10 cellular contexts compared by ENCODE assay signal in the genomic region with DNA sequence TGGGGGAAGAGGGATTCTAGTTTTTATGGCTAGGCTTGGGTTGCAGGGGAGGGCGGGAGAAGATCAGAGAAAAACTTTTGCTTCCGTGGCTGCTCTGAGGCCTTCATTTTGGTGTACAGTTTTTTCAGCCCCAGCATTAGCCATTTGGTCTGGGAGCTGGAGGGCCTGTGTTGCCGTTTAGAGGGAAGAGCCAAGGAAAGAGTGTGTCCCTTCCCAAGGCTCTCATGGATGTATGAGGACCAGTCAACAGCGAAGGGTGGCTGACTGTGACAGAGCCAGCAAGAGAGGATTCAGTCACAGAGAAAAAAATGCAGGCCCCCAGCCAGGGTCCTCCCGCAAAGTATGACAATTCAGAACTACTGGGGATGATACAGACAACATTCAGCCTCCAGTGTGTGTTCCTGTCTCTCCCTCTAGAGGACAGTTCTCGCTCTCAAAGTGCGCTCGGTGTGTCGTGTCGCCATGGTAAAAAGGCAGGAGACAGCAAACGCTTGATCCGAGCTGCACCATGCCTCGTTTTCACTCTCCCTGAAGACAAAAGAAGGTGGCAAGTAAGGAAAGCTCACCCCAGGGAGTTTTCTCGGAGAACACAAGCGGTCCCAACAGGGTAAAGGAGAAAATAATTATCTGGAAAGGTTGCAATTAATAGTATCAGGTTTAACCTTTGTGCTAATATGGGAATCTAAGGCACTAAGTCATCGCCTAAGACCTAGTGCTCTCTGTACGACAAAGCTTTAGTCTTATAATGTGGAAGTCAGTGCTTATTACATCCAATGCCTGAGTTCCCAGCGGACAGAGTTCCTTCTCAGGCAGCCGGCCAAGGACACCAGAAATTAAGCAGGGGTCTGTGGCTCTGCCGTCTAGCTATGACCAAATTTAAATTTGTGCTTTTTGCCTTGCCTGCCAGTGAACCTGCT.
DNase-seq lines count a peak whose midpoint lies in the region; ATAC-seq and TF ChIP-seq lines count a peak whose summit lies in the region.
"Had no signal": no experiment of that assay in that cellular context is flagged by ENCODE, and none has a peak within 500 bp of the region (broad histone marks: within the 10 kb centered on the region; RNA-seq: fewer than 3 reads in every experiment).

No MANE protein-coding gene starts in this region.

- H3K9ac ChIP-seq in skeletal muscle satellite cell (ENCODE audit: low read depth, low read length): no peak overlapping the region

- no peaks in the 10 kb centered on the region for H3K27me3 Mint-ChIP-seq in brain

- H3K4me3 Mint-ChIP-seq in brain: peak overlapping the region; percentile 51 to 69 (median 60)

- ATAC-seq in GM19452 (IDR thresholded peaks at IDR 0.05; ENCODE audit: unreplicated experiment): no peak
- no peak for ATAC-seq in HG03460 (IDR thresholded peaks at IDR 0.05; ENCODE audit: unreplicated experiment)

- no peaks in the 10 kb centered on the region for H3K36me3 ChIP-seq in skeletal muscle satellite cell (ENCODE audit: insufficient read depth, low read length)

- no peaks in the 10 kb centered on the region for H3K36me3 Mint-ChIP-seq in brain

- H3K4me2 ChIP-seq in skeletal muscle satellite cell (ENCODE audit: low read length): peak overlapping the region; percentile 65

- peak; percentile 24 to 57 for TF ChIP-seq CTCF in brain (conservative IDR thresholded peaks at IDR 0.05)

- H3K4me1 ChIP-seq in skeletal muscle satellite cell (ENCODE audit: control insufficient read depth, insufficient read depth, low read length): peaks cover 14% of the 10 kb centered on the region

- H3K4me3 ChIP-seq in skeletal muscle satellite cell (ENCODE audit: low read length): peak overlapping the region; percentile 23

- H3K27me3 ChIP-seq in skeletal muscle satellite cell (ENCODE audit: control insufficient read depth, insufficient read depth, low read length): no peaks in the 10 kb centered on the region

- in situ Hi-C loops in KBM-7 (cut with MboI; ENCODE audit: low pct_unique_long_range_greater_than_20kb, low sequenced_read_pairs): loop anchor here (25.0 kb wide), 1 partner anchor 479 kb away; no protein-coding TSS in a partner anchor

- peak; percentile 26 for DNase-seq in KBM-7
- peak; percentile 47 for DNase-seq in iPS-NIHi11 (ENCODE audit: low spot score)
- DNase-seq in Kasumi-1 (lab: John Stamatoyannopoulos, UW): no peak
- no peak for DNase-seq in activated CD4-positive, alpha-beta T cell treated with anti-CD3 and anti-CD28 coated beads, Interleukin-2, amount 50 U/mL, for 4 hours
- DNase-seq: NCI-H2029 treated with DMSO at 0.1 percent for 48 hours; stimulated activated CD4-positive, alpha-beta T cell treated with anti-CD3 and anti-CD28 coated beads, Interleukin-12 subunit alpha, Interleukin-12 subunit beta, amount 100 ng/mL, for 4 hours had no signal

- H3K4me1 Mint-ChIP-seq in brain: peaks cover 25% of the 10 kb centered on the region

- peaks cover 1 to 5% (median 2%) of the 10 kb centered on the region in 5 experiments for H3K9me3 Mint-ChIP-seq in brain

- H3K27ac Mint-ChIP-seq in brain: peak overlapping the region; percentile 57 to 92 (median 83)

- H3K9me3 ChIP-seq in skeletal muscle satellite cell (replicated peaks; ENCODE audit: low read length): no peaks in the 10 kb centered on the region

Comparison
In these comparisons a context has a peak if more than half of its experiments do, and no peak if none do; other contexts are left out.
1. DNase-seq: peak in KBM-7 (single experiment) and iPS-NIHi11 (single experiment); none in Kasumi-1 (0 of 2) and activated CD4-positive, alpha-beta T cell treated with anti-CD3 and anti-CD28 coated beads, Interleukin-2, amount 50 U/mL, for 4 hours (0 of 2).